Comparison of ENCODE assay signal across 8 cellular contexts in the genomic region with DNA sequence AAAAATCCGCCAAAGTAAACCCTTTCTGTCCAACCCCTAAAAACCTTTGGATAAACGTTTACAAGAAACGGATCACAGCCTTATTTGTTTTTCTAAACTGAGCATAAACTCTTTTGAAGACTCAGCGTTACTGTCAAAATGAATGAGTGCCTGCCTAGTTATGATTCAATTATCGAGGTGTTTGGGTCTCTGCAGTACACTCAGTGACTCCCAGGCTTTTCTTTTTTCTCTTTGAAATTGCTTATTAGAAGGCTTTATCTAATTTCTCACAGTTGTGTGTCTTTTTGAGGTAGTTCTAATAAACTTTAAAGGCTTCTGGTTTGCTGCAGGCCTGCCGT. TPM values are rescaled to one million over a fixed set of nuclear protein-coding genes. Genes with fewer than 3 reads are reported as not detected.
DNase-seq lines count a peak whose midpoint lies in the region; ATAC-seq and TF ChIP-seq lines count a peak whose summit lies in the region.

No MANE protein-coding gene starts in this region.

- H3K4me3 ChIP-seq in GM23248, result peak overlapping the region; percentile 84
- H3K4me3 ChIP-seq in Panc1 (ENCODE audit: low read depth in 2 of 2, low read length in 2 of 2), result peak overlapping the region; percentile 80 to 82
- peak overlapping the region; percentile 60 to 82 for H3K4me3 ChIP-seq in prostate gland

- CTCF ChIA-PET in Calu3 (lab: Charles Lee), result no interaction called here
- CTCF ChIA-PET in Panc1 (lab: Charles Lee), result no interaction called here

- H2AFZ ChIP-seq in GM23248, result peak overlapping the region; percentile 96

- POLR2A ChIA-PET in Panc1 (lab: Charles Lee), result no interaction called here

- intact Hi-C loops in Calu3 (cut with micrococcal nuclease; ENCODE audit: unreplicated experiment), result loop anchor here (10.0 kb wide), 1 partner anchor 148 kb away; no protein-coding TSS in a partner anchor
- intact Hi-C loops in Panc1 (cut with micrococcal nuclease; ENCODE audit: unreplicated experiment), result no loop called here
- intact Hi-C loops in prostate gland (cut with DNase I), result loop anchor here (10.0 kb wide), 1 partner anchor 138 kb away; no protein-coding TSS in a partner anchor

- peak overlapping the region; percentile 98 for H3K4me2 ChIP-seq in GM23248 (ENCODE audit: unreplicated experiment)

- H3K4me1 ChIP-seq in GM23248 (ENCODE audit: insufficient read depth), result peaks cover 23% of the 10 kb centered on the region
- H3K4me1 ChIP-seq in Panc1 (ENCODE audit: control insufficient read depth, insufficient read depth, low read length), result peaks cover 20% of the 10 kb centered on the region
- H3K4me1 ChIP-seq in prostate gland (replicated peaks), result peaks cover 7% of the 10 kb centered on the region

- TF ChIP-seq CTCF in Calu3 (IDR thresholded peaks at IDR 0.05; ENCODE audit: unreplicated experiment) (no peak), Panc1 (IDR thresholded peaks at IDR 0.05) (no peak), prostate gland (IDR thresholded peaks at IDR 0.05) (no peak)

- H3K79me2 ChIP-seq in GM23248 (ENCODE audit: insufficient read depth), result peaks cover 48% of the 10 kb centered on the region

- peaks cover 46% of the 10 kb centered on the region for H3K36me3 Mint-ChIP-seq in Calu3 (ENCODE audit: insufficient read depth, unreplicated experiment)

- H3K27ac ChIP-seq in GM23248 (peak overlapping the region; percentile 93), Panc1 (ENCODE audit: low read length) (peak overlapping the region; percentile 94), prostate gland (peak overlapping the region; percentile 96 to 99)

- H3K9me2 ChIP-seq in GM23248 (ENCODE audit: insufficient read depth), result no peaks in the 10 kb centered on the region

- no peaks in the 10 kb centered on the region for H4K20me1 ChIP-seq in GM23248 (ENCODE audit: insufficient read depth)

- peak overlapping the region; percentile 92 for H3K9ac ChIP-seq in GM23248

- BruUV-seq in Calu3 (replicated peaks; lab: Mats Ljungman, UMichigan) (no TSS peak), Panc1 (replicated peaks; lab: Mats Ljungman, UMichigan) (no TSS peak)

- H3K27me3 Mint-ChIP-seq in Calu3 (ENCODE audit: unreplicated experiment), result no peaks in the 10 kb centered on the region

- no peaks in the 10 kb centered on the region for H3K27me3 ChIP-seq in GM23248 (replicated peaks; ENCODE audit: insufficient read depth)
- no peaks in the 10 kb centered on the region for H3K27me3 ChIP-seq in Panc1 (ENCODE audit: control insufficient read depth, insufficient read depth, low read length)
- H3K27me3 ChIP-seq in prostate gland (replicated peaks; ENCODE audit: insufficient read depth), result no peaks in the 10 kb centered on the region

- H3K9me3 ChIP-seq in GM23248 (ENCODE audit: low read depth) (no peaks in the 10 kb centered on the region), Panc1 (ENCODE audit: control insufficient read depth, insufficient read depth, low read depth, low read length) (no peaks in the 10 kb centered on the region), prostate gland (no peaks in the 10 kb centered on the region)

- ATAC-seq in Panc1, result no peak
- ATAC-seq in esophagus mucosa, result peak; percentile 8

- peaks cover 18% of the 10 kb centered on the region for H3K4me1 Mint-ChIP-seq in Calu3 (ENCODE audit: low read depth, unreplicated experiment)

- DNase-seq in Calu3 (no peak), GM23248 (no peak), Panc1 (ENCODE audit: low read depth, low spot score) (no peak), prostate gland (ENCODE audit: low spot score) (no peak), inferior parietal cortex (ENCODE audit: extremely low spot score) (no peak), mucosa of gallbladder (ENCODE audit: low spot score) (no peak), DMS79 treated with DMSO at 0.1 percent for 48 hours (lab: John Stamatoyannopoulos, UW) (no peak)

- no peaks in the 10 kb centered on the region for H3K9me3 Mint-ChIP-seq in Calu3 (ENCODE audit: low read depth, unreplicated experiment)

- H3K36me3 ChIP-seq in GM23248 (ENCODE audit: low read depth), result no peaks in the 10 kb centered on the region
- no peaks in the 10 kb centered on the region for H3K36me3 ChIP-seq in Panc1 (ENCODE audit: control insufficient read depth, insufficient read depth, low read length)
- no peaks in the 10 kb centered on the region for H3K36me3 ChIP-seq in prostate gland

- WGBS in GM23248 (ENCODE audit: low coverage in 1 of 2, low lambda C conversion rate in 2 of 2, missing lambda C conversion rate in 2 of 2), 2 experiments, result 1 to 3% methylated on average over 6 of the region's 6 CpGs
- WGBS in prostate gland, result 2% methylated on average over 6 of the region's 6 CpGs

- peaks cover 13% of the 10 kb centered on the region for H3F3A ChIP-seq in GM23248 (ENCODE audit: insufficient read depth)

- in situ Hi-C loops in GM23248 (cut with MboI) (no loop called here), Panc1 (cut with HindIII; ENCODE audit: low pct_unique_long_range_greater_than_20kb, low sequenced_read_pairs) (no loop called here)

- TF ChIP-seq POLR2A in prostate gland (IDR thresholded peaks at IDR 0.05), result no peak

- H3K4me3 Mint-ChIP-seq in Calu3 (ENCODE audit: low read depth, unreplicated experiment), result peak overlapping the region; percentile 98

- H3K27ac Mint-ChIP-seq in Calu3 (ENCODE audit: unreplicated experiment), result peak overlapping the region; percentile 98

RNA-seq across cellular contexts. Expression of gene RHBDD1, which starts 0.7 kb away (rescaled TPM):
- 28.7 and 32.8 TPM in 2 replicates for total RNA-seq in Calu3 (2022)
- total RNA-seq in GM23248 (2014; rRNA removed; shearing (Covaris generic)), result 7.8 and 24.3 TPM in 2 replicates
- 30.9 and 33.7 TPM in 2 replicates for polyA plus RNA-seq in GM23248 (2016; fragmentation: Nextera tagmentation; extraction: Ambion mirVana)
- total RNA-seq in Panc1 (2021; ENCODE audit: unreplicated experiment), result 25.3 TPM
- polyA plus RNA-seq in Panc1 (2012; ENCODE audit: insufficient read length), result 11.6 TPM
- 26.6 TPM for total RNA-seq in esophagus mucosa
- 10 to 100 TPM; 16.5 to 33.5 TPM for total RNA-seq in prostate gland
- 36.7 TPM for total RNA-seq in mucosa of gallbladder

RNA-seq across cellular contexts. Expression of gene IRS1, which starts 36.9 kb away (rescaled TPM):
- total RNA-seq in Calu3 (2022) (29.7 and 34.4 TPM in 2 replicates), Panc1 (2021; ENCODE audit: unreplicated experiment) (27.3 TPM), esophagus mucosa (13.9 TPM), prostate gland (10 to 100 TPM; 37.6 to 40.6 TPM), mucosa of gallbladder (35.9 TPM)
- 18.8 TPM in 2 replicates for total RNA-seq in GM23248 (2014; rRNA removed; shearing (Covaris generic))
- polyA plus RNA-seq in GM23248 (2016; fragmentation: Nextera tagmentation; extraction: Ambion mirVana), result 8.4 and 9.1 TPM in 2 replicates
- polyA plus RNA-seq in Panc1 (2012; ENCODE audit: insufficient read length), result 19.6 TPM
